27 cellular contexts compared by ENCODE assay signal in the genomic region with DNA sequence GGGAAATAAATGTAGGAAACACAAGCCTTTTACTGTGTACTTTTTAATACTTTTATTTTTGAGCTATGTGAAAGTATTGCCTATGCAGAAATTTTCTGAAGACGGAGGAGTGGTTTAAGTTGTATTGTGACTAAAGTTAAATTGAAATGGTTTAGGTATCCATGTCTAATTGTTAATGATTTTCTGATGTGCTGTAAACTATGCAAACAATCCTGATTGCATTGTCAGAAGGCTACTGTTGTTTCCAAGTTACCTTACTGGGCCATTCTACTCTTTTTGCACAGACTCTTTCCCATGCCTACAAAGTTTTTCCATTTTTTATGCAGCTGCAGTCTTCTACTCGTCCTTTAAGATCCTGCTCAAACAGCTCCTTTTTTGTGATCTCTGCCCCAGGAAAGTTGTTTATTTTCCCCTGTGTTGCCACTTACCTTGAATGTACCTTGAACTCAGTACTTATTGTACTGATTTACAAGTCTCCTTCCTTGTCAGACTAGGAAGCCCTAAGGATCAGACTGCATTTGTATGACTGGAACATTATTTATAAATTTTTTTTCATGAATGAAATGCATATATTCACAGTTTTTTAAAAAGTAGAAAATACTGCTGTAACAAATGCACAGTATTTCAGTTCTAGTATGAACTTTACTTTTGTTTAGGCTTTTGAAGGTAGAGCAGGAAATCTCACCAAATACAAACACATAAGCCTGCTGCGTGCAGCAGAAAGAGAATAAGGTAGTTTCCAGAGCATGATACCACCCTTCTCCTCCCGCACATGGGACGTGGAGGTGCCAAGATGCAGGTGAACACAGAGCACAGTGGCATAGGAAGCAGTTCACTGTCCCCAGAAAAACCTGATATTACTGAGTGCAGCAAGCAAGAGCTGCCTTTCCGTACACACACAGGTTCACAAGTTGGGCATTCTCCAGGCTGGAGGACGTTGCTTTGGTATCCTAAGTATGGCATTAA.
"Had no signal": no experiment of that assay in that cellular context is flagged by ENCODE, and none has a peak within 500 bp of the region (broad histone marks: within the 10 kb centered on the region; RNA-seq: fewer than 3 reads in every experiment).

No MANE protein-coding gene starts in this region.

- H3K27me3 ChIP-seq: brain microvascular endothelial cell, cardiac muscle cell had no signal

- DNase-seq: activated CD4-positive, alpha-beta memory T cell treated with anti-CD3 and anti-CD28 coated beads for 36 hours; activated CD4-positive, alpha-beta T cell treated with anti-CD3 and anti-CD28 coated beads for 48 hours; activated CD4-positive, CD25-positive, alpha-beta regulatory T cell treated with anti-CD3 and anti-CD28 coated beads, Interleukin-2, amount 50 U/mL, for 72 hours; activated CD8-positive, alpha-beta memory T cell treated with anti-CD3 and anti-CD28 coated beads for 24 hours; activated gamma-delta T cell; activated naive CD4-positive, alpha-beta T cell treated with anti-CD3 and anti-CD28 coated beads, Interleukin-2, amount 10 ng/mL, durations not matched to agents 7 days and 5 days; activated naive CD8-positive, alpha-beta T cell treated with anti-CD3 and anti-CD28 coated beads for 36 hours; activated T-cell treated with anti-CD3 and anti-CD28 coated beads for 4 hours; activated T-cell treated with anti-CD3 and anti-CD28 coated beads, Interleukin-2, amount 50 U/mL, for 48 hours; brain microvascular endothelial cell; NCI-H1092; NCI-H1417 treated with DMSO at 0.1 percent for 48 hours; NCI-H1694; NCI-H2029; NCI-H2107; NCI-H2171 treated with DMSO at 0.1 percent for 48 hours; NCI-H226; NCI-H526 treated with DMSO at 0.1 percent for 48 hours; NK-92 treated with Interleukin-12 subunit alpha and Interleukin-12 subunit beta, amount 100 ng/mL, for 24 hours; OCI-M1; SHP77 had no signal

- H3K4me3 ChIP-seq: cardiac muscle cell, SJSA1 had no signal

- H3K4me3 Mint-ChIP-seq: activated CD4-positive, alpha-beta memory T cell treated with anti-CD3 and anti-CD28 coated beads for 36 hours; activated naive CD4-positive, alpha-beta T cell treated with anti-CD3 and anti-CD28 coated beads, Interleukin-2, amount 10 ng/mL, durations not matched to agents 7 days and 5 days; activated naive CD8-positive, alpha-beta T cell treated with anti-CD3 and anti-CD28 coated beads for 36 hours; activated T-helper 17 cell treated with anti-CD3 and anti-CD28 coated beads, Interleukin-2, amount 50 U/mL, for 72 hours; T-helper 1 cell treated with Interleukin-12 subunit alpha and Interleukin-12 subunit beta and Interleukin-4 antibody, amounts not matched to agents 30 μg/mL and 1 μg/mL, for 36 hours; WTC11 had no signal

- H3K9ac ChIP-seq: KMS-11 had no signal

- H3K36me3 ChIP-seq: brain microvascular endothelial cell, cardiac muscle cell, SJSA1 had no signal

- H3K9me3 Mint-ChIP-seq: activated CD4-positive, alpha-beta memory T cell treated with anti-CD3 and anti-CD28 coated beads for 36 hours; activated naive CD4-positive, alpha-beta T cell treated with anti-CD3 and anti-CD28 coated beads, Interleukin-2, amount 10 ng/mL, durations not matched to agents 7 days and 5 days; activated naive CD8-positive, alpha-beta T cell treated with anti-CD3 and anti-CD28 coated beads for 36 hours; activated T-helper 17 cell treated with anti-CD3 and anti-CD28 coated beads, Interleukin-2, amount 50 U/mL, for 72 hours; T-helper 1 cell treated with Interleukin-12 subunit alpha and Interleukin-12 subunit beta and Interleukin-4 antibody, amounts not matched to agents 30 μg/mL and 1 μg/mL, for 36 hours; WTC11 had no signal

- H3K27ac Mint-ChIP-seq: activated CD4-positive, alpha-beta memory T cell treated with anti-CD3 and anti-CD28 coated beads for 36 hours; activated naive CD4-positive, alpha-beta T cell treated with anti-CD3 and anti-CD28 coated beads, Interleukin-2, amount 10 ng/mL, durations not matched to agents 7 days and 5 days; activated naive CD8-positive, alpha-beta T cell treated with anti-CD3 and anti-CD28 coated beads for 36 hours; activated T-helper 17 cell treated with anti-CD3 and anti-CD28 coated beads, Interleukin-2, amount 50 U/mL, for 72 hours; T-helper 1 cell treated with Interleukin-12 subunit alpha and Interleukin-12 subunit beta and Interleukin-4 antibody, amounts not matched to agents 30 μg/mL and 1 μg/mL, for 36 hours; WTC11 had no signal

- H3K27me3 Mint-ChIP-seq: activated naive CD8-positive, alpha-beta T cell treated with anti-CD3 and anti-CD28 coated beads for 36 hours had no signal

- H3K4me1 Mint-ChIP-seq: activated naive CD4-positive, alpha-beta T cell treated with anti-CD3 and anti-CD28 coated beads, Interleukin-2, amount 10 ng/mL, durations not matched to agents 7 days and 5 days; activated naive CD8-positive, alpha-beta T cell treated with anti-CD3 and anti-CD28 coated beads for 36 hours; activated T-helper 17 cell treated with anti-CD3 and anti-CD28 coated beads, Interleukin-2, amount 50 U/mL, for 72 hours had no signal

- H3K27ac ChIP-seq: brain microvascular endothelial cell, cardiac muscle cell, KMS-11, SJSA1 had no signal

- H3K4me1 ChIP-seq: SJSA1 had no signal

- H3K36me3 Mint-ChIP-seq: activated CD4-positive, alpha-beta memory T cell treated with anti-CD3 and anti-CD28 coated beads for 36 hours; activated naive CD4-positive, alpha-beta T cell treated with anti-CD3 and anti-CD28 coated beads, Interleukin-2, amount 10 ng/mL, durations not matched to agents 7 days and 5 days; activated naive CD8-positive, alpha-beta T cell treated with anti-CD3 and anti-CD28 coated beads for 36 hours; WTC11 had no signal

- H3K9me3 ChIP-seq: SJSA1 had no signal
